In the genomic region with DNA sequence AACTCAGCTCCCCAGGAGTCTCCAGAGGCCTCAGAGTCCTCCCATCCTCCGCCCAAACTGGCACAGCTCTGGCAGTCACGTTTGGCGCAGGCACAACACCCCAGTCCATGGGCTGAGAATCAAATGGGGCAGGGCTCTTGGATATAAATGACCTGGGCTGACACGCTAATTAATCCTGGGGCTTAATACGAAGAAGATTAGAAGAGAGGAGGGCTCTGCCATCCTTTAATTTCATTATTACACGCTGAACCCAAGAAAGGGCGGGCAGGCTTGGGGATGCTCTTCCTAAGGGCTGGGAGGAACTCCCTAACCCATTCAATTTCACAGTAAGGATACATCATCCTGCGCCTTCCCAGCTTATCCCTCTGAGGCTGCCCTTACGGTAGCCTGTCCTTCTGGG, we compare ENCODE assay signal across 20 cellular contexts. TPM values are rescaled to one million over a fixed set of nuclear protein-coding genes. Genes with fewer than 3 reads are reported as not detected.
DNase-seq lines count a peak whose midpoint lies in the region; ATAC-seq and TF ChIP-seq lines count a peak whose summit lies in the region.
"Had no signal": no experiment of that assay in that cellular context is flagged by ENCODE, and none has a peak within 500 bp of the region (broad histone marks: within the 10 kb centered on the region; RNA-seq: fewer than 3 reads in every experiment).

No MANE protein-coding gene starts in this region.

- intact Hi-C loops in prostate gland (cut with DNase I), result no loop called here

- H3K4me1 Mint-ChIP-seq in GM23338, result peaks cover 44% of the 10 kb centered on the region
- H3K4me1 Mint-ChIP-seq in brain, result peaks cover 68% of the 10 kb centered on the region
- H3K4me1 Mint-ChIP-seq in neural crest cell, result peaks cover 34% of the 10 kb centered on the region

- peaks cover 34% of the 10 kb centered on the region for H3K4me1 ChIP-seq in GM23338 (ENCODE audit: insufficient read depth)
- H3K4me1 ChIP-seq in prostate gland (replicated peaks), result no peaks in the 10 kb centered on the region

- H2AFZ ChIP-seq in GM23338, result no peak overlapping the region

- H4K20me1 ChIP-seq in GM23338 (replicated peaks; ENCODE audit: insufficient read depth), result peaks cover 8% of the 10 kb centered on the region; the same call in 1 of the 2 replicates

- H3K9me2 ChIP-seq in GM23338 (ENCODE audit: insufficient read depth), result no peaks in the 10 kb centered on the region

- no peaks in the 10 kb centered on the region for H3K79me2 ChIP-seq in GM23338 (replicated peaks; ENCODE audit: insufficient read depth)

- H3K36me3 ChIP-seq in GM23338 (ENCODE audit: insufficient read depth), result no peaks in the 10 kb centered on the region; the same call in 1 of the 2 replicates
- no peaks in the 10 kb centered on the region for H3K36me3 ChIP-seq in prostate gland

- no peak for TF ChIP-seq POLR2A in prostate gland (IDR thresholded peaks at IDR 0.05)

- no peak overlapping the region for H3K27ac ChIP-seq in GM23338 (ENCODE audit: low read depth)
- no peak overlapping the region for H3K27ac ChIP-seq in prostate gland

- DNase-seq in GM23338 (ENCODE audit: low spot score) (no peak), NCI-H446 treated with DMSO at 0.1 percent for 48 hours (lab: John Stamatoyannopoulos, UW) (peak; percentile 62), neural crest cell (ENCODE audit: low read depth, low spot score) (no peak), prostate gland (ENCODE audit: low spot score) (no peak)
- DNase-seq: AML-193, DMS 273 treated with DMSO at 0.1 percent for 48 hours, GDM1, HFFc6, KBM-7, NCI-H1105, NCI-H1694, NCI-H2081 treated with DMSO at 0.1 percent for 48 hours, NCI-H510A treated with DMSO at 0.1 percent for 48 hours, Right ventricle myocardium superior had no signal

- H3K4me3 Mint-ChIP-seq in GM23338 (peak overlapping the region; percentile 73; the same call in 2 of the 3 replicates), brain (peak overlapping the region; percentile 66 to 88 (median 80)), neural crest cell (peak overlapping the region; percentile 21)
- H3K4me3 Mint-ChIP-seq: HFFc6 had no signal

- H3K27me3 ChIP-seq in GM23338 (ENCODE audit: insufficient read depth), result peaks cover 71% of the 10 kb centered on the region
- peaks cover 48% of the 10 kb centered on the region for H3K27me3 ChIP-seq in prostate gland (replicated peaks; ENCODE audit: insufficient read depth)

- H3K27ac Mint-ChIP-seq in GM23338, result no peak overlapping the region
- peak overlapping the region; percentile 14 to 93 (median 46) for H3K27ac Mint-ChIP-seq in brain
- H3K27ac Mint-ChIP-seq in neural crest cell (ENCODE audit: unreplicated experiment), result no peak overlapping the region
- H3K27ac Mint-ChIP-seq: CD14-positive monocyte, HFFc6 had no signal

- H3K27me3 Mint-ChIP-seq in GM23338 (ENCODE audit: insufficient read depth, low read depth, poor library complexity) (peaks cover 61% of the 10 kb centered on the region), brain (peaks cover 72% of the 10 kb centered on the region), neural crest cell (ENCODE audit: low read depth) (peaks cover 92% of the 10 kb centered on the region)

- H3K36me3 Mint-ChIP-seq in GM23338 (ENCODE audit: low read depth) (no peaks in the 10 kb centered on the region), brain (no peaks in the 10 kb centered on the region), neural crest cell (ENCODE audit: low read depth) (no peaks in the 10 kb centered on the region)
- H3K36me3 Mint-ChIP-seq: CD14-positive monocyte had no signal

- H3K4me3 ChIP-seq in GM23338 (peak overlapping the region; percentile 63; the same call in 1 of the 2 replicates), prostate gland (no peak overlapping the region)

- H3K9me3 ChIP-seq in prostate gland, result no peaks in the 10 kb centered on the region

- H3K9me3 Mint-ChIP-seq in GM23338 (no peaks in the 10 kb centered on the region; the same call in 2 of the 3 replicates), brain (peaks cover 0 to 7% (median 0%) of the 10 kb centered on the region in 5 experiments), neural crest cell (no peaks in the 10 kb centered on the region)

- peak overlapping the region; percentile 88; the same call in 1 of the 2 replicates for H3K4me2 ChIP-seq in GM23338

- TF ChIP-seq CTCF in GM23338 (conservative IDR thresholded peaks at IDR 0.05; ENCODE audit: low read depth in 2 of 2) (no peak), brain (conservative IDR thresholded peaks at IDR 0.05) (no peak), neural crest cell (conservative IDR thresholded peaks at IDR 0.05) (no peak), prostate gland (IDR thresholded peaks at IDR 0.05) (no peak)

- H3F3A ChIP-seq in GM23338 (replicated peaks; ENCODE audit: low read depth), result peaks cover 13% of the 10 kb centered on the region; the same call in 1 of the 2 replicates

- WGBS in prostate gland, result 28% methylated on average over 9 of the region's 9 CpGs

- no peak for ATAC-seq in GM23338
- ATAC-seq in GM21423 (IDR thresholded peaks at IDR 0.05; ENCODE audit: unreplicated experiment), result no peak
- ATAC-seq in GM18517 (IDR thresholded peaks at IDR 0.05; ENCODE audit: unreplicated experiment), result no peak
- ATAC-seq: HepG2 had no signal

TF ChIP-seq in GM23338, 12 proteins besides CTCF, POLR2A, EP300 and RAD21:
- TF ChIP-seq EZH2 (IDR thresholded peaks at IDR 0.05; ENCODE audit: low read depth, unreplicated experiment) (peak; percentile 9), REST (IDR thresholded peaks at IDR 0.05; ENCODE audit: unreplicated experiment) (no peak)

RNA-seq across cellular contexts. Expression of gene GRIK3, which starts 2.4 kb away (rescaled TPM):
- total RNA-seq in GM23338 (2014; rRNA removed; shearing (Covaris generic)), result 2.8 and 2.9 TPM in 2 replicates
- 0.23 and 0.31 TPM in 2 replicates for polyA plus RNA-seq in GM23338 (2016; fragmentation: Nextera tagmentation; extraction: Ambion mirVana)
- 3.3 TPM for polyA plus RNA-seq in brain (ENCODE audit: insufficient read depth, low read depth, low replicate concordance)
- 1.6 and 2.4 TPM in 2 replicates for total RNA-seq in neural crest cell
- 1 to 10 TPM in 1 of 2 donors, under 1 TPM in 1; 0.36 to 5.9 TPM for total RNA-seq in prostate gland
- total RNA-seq: H4, HepG2, HFFc6 had no signal
- polyA plus RNA-seq: CD14-positive monocyte, HepG2 had no signal

Comparison
In these comparisons a context has a peak if more than half of its experiments do, and no peak if none do; other contexts are left out.
1. H3K27ac Mint-ChIP-seq: peak in brain (5 of 5); none in GM23338 (single experiment) and neural crest cell (single experiment).
2. H3K4me3 Mint-ChIP-seq: peak in every context shown above with its lines; median percentile 80 in brain; 73 in GM23338; 21 in neural crest cell.